ENCODE assay signal across 11 cellular contexts in genomic region chr2:172962824-172963223, GRCh38.
DNase-seq lines count a peak whose midpoint lies in the region; ATAC-seq and TF ChIP-seq lines count a peak whose summit lies in the region.
"Had no signal": no experiment of that assay in that cellular context is flagged by ENCODE, and none has a peak within 500 bp of the region (broad histone marks: within the 10 kb centered on the region; RNA-seq: fewer than 3 reads in every experiment).

No MANE protein-coding gene starts in this region.

- TF ChIP-seq CTCF in SK-N-SH (IDR thresholded peaks at IDR 0.05) = no peak

- H3K9me3 Mint-ChIP-seq in activated naive CD8-positive, alpha-beta T cell treated with anti-CD3 and anti-CD28 coated beads, Interleukin-2, amount 50 U/mL, for 24 hours = no peaks in the 10 kb centered on the region
- peaks cover 0 to 2% (median 0%) of the 10 kb centered on the region in 11 donors for H3K9me3 Mint-ChIP-seq in naive thymus-derived CD4-positive, alpha-beta T cell

- intact Hi-C loops in naive thymus-derived CD4-positive, alpha-beta T cell (cut with micrococcal nuclease) = no loop called here

- H3K9me2 ChIP-seq in SK-N-SH = no peaks in the 10 kb centered on the region

- no peak overlapping the region for H3K4me3 ChIP-seq in SK-N-SH (ENCODE audit: low read depth in 2 of 2, low read length in 1 of 2)
- H3K4me3 ChIP-seq in MG63 = no peak overlapping the region
- H3K4me3 ChIP-seq in naive thymus-derived CD4-positive, alpha-beta T cell (ENCODE audit: low read length) = no peak overlapping the region
- H3K4me3 ChIP-seq: SK-N-MC had no signal

- no peaks in the 10 kb centered on the region for H3K79me2 ChIP-seq in SK-N-SH (ENCODE audit: insufficient read depth)

- H3K4me1 Mint-ChIP-seq in activated naive CD8-positive, alpha-beta T cell treated with anti-CD3 and anti-CD28 coated beads, Interleukin-2, amount 50 U/mL, for 24 hours = peaks cover 43% of the 10 kb centered on the region
- peaks cover 0 to 13% (median 4%) of the 10 kb centered on the region in 7 donors for H3K4me1 Mint-ChIP-seq in naive thymus-derived CD4-positive, alpha-beta T cell

- no peak for TF ChIP-seq RAD21 in SK-N-SH (IDR thresholded peaks at IDR 0.05; ENCODE audit: low read length)

- H3K27ac ChIP-seq in SK-N-SH (ENCODE audit: low read depth in 2 of 2, low read length in 1 of 2) = peak overlapping the region in 1 of 2 experiments; percentile 39; a peak in 2 of 4 replicates
- no peak overlapping the region for H3K27ac ChIP-seq in naive thymus-derived CD4-positive, alpha-beta T cell (ENCODE audit: low read depth, low read length)
- H3K27ac ChIP-seq: SK-N-MC had no signal

- H3K36me3 ChIP-seq in SK-N-SH (replicated peaks in 1 of 2; ENCODE audit: control insufficient read depth in 1 of 2, insufficient read depth in 2 of 2, low read length in 1 of 2) (peaks cover 0 to 2% of the 10 kb centered on the region in 2 experiments), MG63 (peaks cover 3% of the 10 kb centered on the region; the same call in 1 of the 2 replicates)
- no peaks in the 10 kb centered on the region for H3K36me3 ChIP-seq in naive thymus-derived CD4-positive, alpha-beta T cell (ENCODE audit: control insufficient read depth in 2 of 3, insufficient read depth in 3 of 3, low read length in 3 of 3)

- CTCF ChIA-PET in SK-N-SH (lab: Yijun Ruan, JAX) = no interaction called here
- CTCF ChIA-PET in naive thymus-derived CD4-positive, alpha-beta T cell (lab: Charles Lee) = no interaction called here

- H4K20me1 ChIP-seq in SK-N-SH (ENCODE audit: insufficient read depth) = no peaks in the 10 kb centered on the region

- H3K27me3 ChIP-seq in SK-N-SH (ENCODE audit: insufficient read depth) (no peaks in the 10 kb centered on the region), MG63 (no peaks in the 10 kb centered on the region)
- H3K27me3 ChIP-seq in naive thymus-derived CD4-positive, alpha-beta T cell (ENCODE audit: control insufficient read depth in 2 of 2, insufficient read depth in 2 of 2, low read length in 2 of 2) = no peaks in the 10 kb centered on the region

- no peak for TF ChIP-seq EP300 in SK-N-SH (IDR thresholded peaks at IDR 0.05; ENCODE audit: borderline replicate concordance in 1 of 2, low read depth in 1 of 2, low read length in 1 of 2)

- peaks cover 7% of the 10 kb centered on the region for H3K27me3 Mint-ChIP-seq in activated naive CD8-positive, alpha-beta T cell treated with anti-CD3 and anti-CD28 coated beads, Interleukin-2, amount 50 U/mL, for 24 hours
- H3K27me3 Mint-ChIP-seq in naive thymus-derived CD4-positive, alpha-beta T cell = peaks cover 0 to 11% (median 0%) of the 10 kb centered on the region in 5 donors

- ATAC-seq in SK-N-SH treated with all-trans-retinoic acid at 6 μM for 48 hours (no peak), HG03442 (IDR thresholded peaks at IDR 0.05; ENCODE audit: unreplicated experiment) (no peak)
- ATAC-seq in activated naive CD8-positive, alpha-beta T cell treated with anti-CD3 and anti-CD28 coated beads, Interleukin-2, amount 50 U/mL, for 24 hours = peak; percentile 89
- ATAC-seq in naive thymus-derived CD4-positive, alpha-beta T cell = peak; percentile 77

- peak overlapping the region; percentile 89 for H3K27ac Mint-ChIP-seq in activated naive CD8-positive, alpha-beta T cell treated with anti-CD3 and anti-CD28 coated beads, Interleukin-2, amount 50 U/mL, for 24 hours
- peak overlapping the region in 1 of 9 donors; percentile 25 for H3K27ac Mint-ChIP-seq in naive thymus-derived CD4-positive, alpha-beta T cell

- WGBS in SK-N-SH (ENCODE audit: low lambda C conversion rate) = 40% methylated on average over 2 of the region's 2 CpGs

- POLR2A ChIA-PET in SK-N-SH (lab: Yijun Ruan, JAX) = no interaction called here
- POLR2A ChIA-PET in naive thymus-derived CD4-positive, alpha-beta T cell (lab: Charles Lee) = no interaction called here

- H3K36me3 Mint-ChIP-seq in activated naive CD8-positive, alpha-beta T cell treated with anti-CD3 and anti-CD28 coated beads, Interleukin-2, amount 50 U/mL, for 24 hours (ENCODE audit: low read depth) = no peaks in the 10 kb centered on the region
- peaks cover 0 to 6% (median 4%) of the 10 kb centered on the region in 5 donors for H3K36me3 Mint-ChIP-seq in naive thymus-derived CD4-positive, alpha-beta T cell

- peak overlapping the region; percentile 8 for H3K4me3 Mint-ChIP-seq in activated naive CD8-positive, alpha-beta T cell treated with anti-CD3 and anti-CD28 coated beads, Interleukin-2, amount 50 U/mL, for 24 hours
- H3K4me3 Mint-ChIP-seq in naive thymus-derived CD4-positive, alpha-beta T cell = no peak overlapping the region

- DNase-seq in SK-N-SH (no peak), MG63 (peak; percentile 45), SHP77 treated with DMSO at 0.1 percent for 48 hours (lab: John Stamatoyannopoulos, UW) (no peak)
- DNase-seq in activated naive CD8-positive, alpha-beta T cell treated with anti-CD3 and anti-CD28 coated beads, Interleukin-2, amount 50 U/mL, for 24 hours = peak; percentile 31
- no peak for DNase-seq in naive thymus-derived CD4-positive, alpha-beta T cell
- DNase-seq in stimulated activated naive CD4-positive, alpha-beta T cell (lab: John Stamatoyannopoulos, UW) = no peak
- DNase-seq: NCI-H1694 treated with DMSO at 0.1 percent for 48 hours, trophoblast cell had no signal

- no peak overlapping the region for H3K4me2 ChIP-seq in SK-N-SH

- no peak overlapping the region for H3K9ac ChIP-seq in SK-N-SH

- no peaks in the 10 kb centered on the region for H3K9me3 ChIP-seq in SK-N-SH
- no peaks in the 10 kb centered on the region for H3K9me3 ChIP-seq in MG63
- no peaks in the 10 kb centered on the region for H3K9me3 ChIP-seq in naive thymus-derived CD4-positive, alpha-beta T cell (ENCODE audit: control insufficient read depth in 2 of 3, low read length in 3 of 3)

- H3K4me1 ChIP-seq in SK-N-SH (ENCODE audit: control insufficient read depth in 1 of 2, insufficient read depth in 2 of 2, low read depth in 1 of 2, low read length in 1 of 2) = no peaks in the 10 kb centered on the region
- no peaks in the 10 kb centered on the region for H3K4me1 ChIP-seq in naive thymus-derived CD4-positive, alpha-beta T cell (ENCODE audit: control insufficient read depth in 2 of 2, insufficient read depth in 2 of 2, low read length in 2 of 2)

- H2AFZ ChIP-seq in SK-N-SH (ENCODE audit: low read depth) = no peak overlapping the region

- peaks cover 5% of the 10 kb centered on the region for H3F3A ChIP-seq in SK-N-SH (replicated peaks; ENCODE audit: insufficient read depth)

TF ChIP-seq in SK-N-SH, 30 proteins besides CTCF, POLR2A, EP300 and RAD21:
- 0 out of 2 replicates have a peak, but pooled peaks have one; percentile 9 for TF ChIP-seq FOSL2 (IDR thresholded peaks at IDR 0.05; ENCODE audit: borderline replicate concordance, low read depth)
- no peak for TF ChIP-seq TCF12 (IDR thresholded peaks at IDR 0.05)

TF ChIP-seq in SK-N-SH treated with all-trans-retinoic acid at 6 μM for 48 hours, 23 proteins besides CTCF, POLR2A, EP300 and RAD21:
- no peak for TF ChIP-seq CSDC2 (CRISPR knock-in tag; IDR thresholded peaks at IDR 0.05)
- no peak for TF ChIP-seq ZNF70 (CRISPR knock-in tag; IDR thresholded peaks at IDR 0.05)
- TF ChIP-seq TCF4 (CRISPR knock-in tag; IDR thresholded peaks at IDR 0.05; ENCODE audit: borderline replicate concordance) = no peak
- TF ChIP-seq TSHZ2 (CRISPR knock-in tag; IDR thresholded peaks at IDR 0.05) = no peak
- TF ChIP-seq BACH2 (CRISPR knock-in tag; IDR thresholded peaks at IDR 0.05; ENCODE audit: borderline replicate concordance) = no peak
- no peak for TF ChIP-seq ISL1 (CRISPR knock-in tag; IDR thresholded peaks at IDR 0.05)
- TF ChIP-seq POU6F1 (CRISPR knock-in tag; IDR thresholded peaks at IDR 0.05; ENCODE audit: borderline replicate concordance, low read depth) = no peak
- TF ChIP-seq ARNTL (CRISPR knock-in tag; IDR thresholded peaks at IDR 0.05; ENCODE audit: borderline replicate concordance, low read depth) = no peak
- no peak for TF ChIP-seq SNAI2 (CRISPR knock-in tag; IDR thresholded peaks at IDR 0.05)
- TF ChIP-seq ZNF565 (CRISPR knock-in tag; conservative IDR thresholded peaks at IDR 0.05; ENCODE audit: low read depth) = no peak
TF ChIP-seq in SK-N-SH treated with all-trans-retinoic acid at 6 μM for 48 hours: peak in this region for 0.

Comparison
In these comparisons a context has a peak if more than half of its experiments do, and no peak if none do; other contexts are left out.
1. DNase-seq: peak in MG63 (single experiment) and activated naive CD8-positive, alpha-beta T cell treated with anti-CD3 and anti-CD28 coated beads, Interleukin-2, amount 50 U/mL, for 24 hours (single experiment); none in SK-N-SH (single experiment), naive thymus-derived CD4-positive, alpha-beta T cell (0 of 9), SHP77 treated with DMSO at 0.1 percent for 48 hours (single experiment) and stimulated activated naive CD4-positive, alpha-beta T cell (0 of 6).
2. ATAC-seq: peak in activated naive CD8-positive, alpha-beta T cell treated with anti-CD3 and anti-CD28 coated beads, Interleukin-2, amount 50 U/mL, for 24 hours (single experiment) and naive thymus-derived CD4-positive, alpha-beta T cell (single experiment); none in SK-N-SH treated with all-trans-retinoic acid at 6 μM for 48 hours (single experiment) and HG03442 (single experiment).